In genomic region chr20:45138451-45139300, GRCh38 we compare ENCODE assay signal across 8 cellular contexts. TPM values are rescaled to one million over a fixed set of nuclear protein-coding genes. Genes with fewer than 3 reads are reported as not detected.
DNase-seq lines count a peak whose midpoint lies in the region; ATAC-seq and TF ChIP-seq lines count a peak whose summit lies in the region.

No MANE protein-coding gene starts in this region.

- H2AFZ ChIP-seq in OCI-LY7 (ENCODE audit: low read length): peak overlapping the region; percentile 42; the same call in 1 of the 2 replicates

- H3K36me3 Mint-ChIP-seq in activated T-helper 17 cell treated with anti-CD3 and anti-CD28 coated beads, Interleukin-2, amount 50 U/mL, for 72 hours (ENCODE audit: low read depth): no peaks in the 10 kb centered on the region

- H3K9me3 Mint-ChIP-seq in activated T-helper 17 cell treated with anti-CD3 and anti-CD28 coated beads, Interleukin-2, amount 50 U/mL, for 72 hours: no peaks in the 10 kb centered on the region

- DNase-seq in NK-92 treated with Interleukin-12 subunit alpha and Interleukin-12 subunit beta, amount 100 ng/mL, for 24 hours (lab: John Stamatoyannopoulos, UW): peak; percentile 56
- DNase-seq in NK-92 (lab: John Stamatoyannopoulos, UW; ENCODE audit: unreplicated experiment) (no peak), OCI-LY7 (ENCODE audit: low spot score) (peak; percentile 44), left cardiac atrium (peak; percentile 36)
- DNase-seq in stimulated activated CD4-positive, alpha-beta T cell treated with anti-CD3 and anti-CD28 coated beads, Interleukin-12 subunit alpha, Interleukin-12 subunit beta, amount 100 ng/mL, for 24 hours (ENCODE audit: low read depth in 2 of 2): peak; percentile 9 to 77

- POLR2A ChIA-PET in OCI-LY7 (lab: Charles Lee): interaction anchor here (0.9 kb wide), 1 partner anchor 89 kb away, joined by 3 read pairs; no protein-coding TSS in a partner anchor

- H3K36me3 ChIP-seq in OCI-LY7 (ENCODE audit: insufficient read depth, low read length): no peaks in the 10 kb centered on the region

- intact Hi-C loops in OCI-LY7 (cut with micrococcal nuclease; ENCODE audit: unreplicated experiment): no loop called here
- intact Hi-C loops in left cardiac atrium (cut with DNase I): loop anchor here in 1 of 2 donors (10.0 kb wide), 1 partner anchor 136 kb away; no protein-coding TSS in a partner anchor

- H3K27me3 Mint-ChIP-seq in activated T-helper 17 cell treated with anti-CD3 and anti-CD28 coated beads, Interleukin-2, amount 50 U/mL, for 72 hours: peaks cover 7% of the 10 kb centered on the region

- no peaks in the 10 kb centered on the region for H4K20me1 ChIP-seq in OCI-LY7 (ENCODE audit: insufficient read depth, low read length)

- H3K27ac ChIP-seq in OCI-LY7 (ENCODE audit: low read depth, low read length, poor library complexity, severe bottlenecking): no peak overlapping the region

- no peak overlapping the region for H3K27ac Mint-ChIP-seq in activated T-helper 17 cell treated with anti-CD3 and anti-CD28 coated beads, Interleukin-2, amount 50 U/mL, for 72 hours

- H3K4me1 ChIP-seq in OCI-LY7 (ENCODE audit: insufficient read depth, low read length, poor library complexity, severe bottlenecking): no peaks in the 10 kb centered on the region

- BruUV-seq in OCI-LY7 (replicated peaks; lab: Mats Ljungman, UMichigan): no TSS peak

- CTCF ChIA-PET in OCI-LY7 (lab: Charles Lee; ENCODE audit: unreplicated experiment): no interaction called here

- no peaks in the 10 kb centered on the region for H3K79me2 ChIP-seq in OCI-LY7 (ENCODE audit: insufficient read depth, low read depth, low read length)

- peak; percentile 85 for ATAC-seq in activated T-helper 17 cell treated with anti-CD3 and anti-CD28 coated beads, Interleukin-2, amount 50 U/mL, for 72 hours (replicated peaks)
- ATAC-seq in left cardiac atrium (no peak), GM18870 (IDR thresholded peaks at IDR 0.05; ENCODE audit: unreplicated experiment) (no peak), GM18519 (IDR thresholded peaks at IDR 0.05; ENCODE audit: low FRiP score, unreplicated experiment) (no peak)

- H3K4me2 ChIP-seq in OCI-LY7 (ENCODE audit: low read length): no peak overlapping the region

- H3K4me3 Mint-ChIP-seq in activated T-helper 17 cell treated with anti-CD3 and anti-CD28 coated beads, Interleukin-2, amount 50 U/mL, for 72 hours: no peak overlapping the region

- no peaks in the 10 kb centered on the region for H3K9me3 ChIP-seq in OCI-LY7 (ENCODE audit: low read length)

- H3K9me2 ChIP-seq in OCI-LY7 (ENCODE audit: insufficient read depth, low read length): no peaks in the 10 kb centered on the region

- H3K4me1 Mint-ChIP-seq in activated T-helper 17 cell treated with anti-CD3 and anti-CD28 coated beads, Interleukin-2, amount 50 U/mL, for 72 hours: no peaks in the 10 kb centered on the region

- H3K4me3 ChIP-seq in OCI-LY7 (ENCODE audit: low read depth, low read length, poor library complexity, severe bottlenecking): no peak overlapping the region

- peak; percentile 88 for TF ChIP-seq CTCF in OCI-LY7 (conservative IDR thresholded peaks at IDR 0.05; ENCODE audit: low read length)

RNA-seq across cellular contexts. Expression of gene WFDC12, which starts 14.4 kb away (rescaled TPM):
- not detected in 2 replicates for total RNA-seq in OCI-LY7 (2014; rRNA removed; shearing (Covaris generic))
- total RNA-seq in OCI-LY7 (2022) (not detected in 2 replicates), left cardiac atrium (not detected)
- not detected for total RNA-seq in activated T-helper 17 cell treated with anti-CD3 and anti-CD28 coated beads, Interleukin-2, amount 50 U/mL, for 72 hours

RNA-seq across cellular contexts. Expression of gene WFDC5, which starts 23.7 kb away (rescaled TPM):
- not detected in 2 replicates for total RNA-seq in OCI-LY7 (2014; rRNA removed; shearing (Covaris generic))
- total RNA-seq in OCI-LY7 (2022) (not detected in 2 replicates), left cardiac atrium (not detected)
- 1 to 10 TPM in 1 of 2 donors, not detected in 1; 5.4 TPM for total RNA-seq in activated T-helper 17 cell treated with anti-CD3 and anti-CD28 coated beads, Interleukin-2, amount 50 U/mL, for 72 hours

RNA-seq across cellular contexts. Expression of gene PI3, which starts 36.0 kb away (rescaled TPM):
- not detected in 2 replicates for total RNA-seq in OCI-LY7 (2014; rRNA removed; shearing (Covaris generic))
- total RNA-seq in OCI-LY7 (2022) (not detected in 2 replicates), left cardiac atrium (1 to 10 TPM in 1 of 2 donors, not detected in 1; 1.4 TPM)
- total RNA-seq in activated T-helper 17 cell treated with anti-CD3 and anti-CD28 coated beads, Interleukin-2, amount 50 U/mL, for 72 hours: not detected

RNA-seq across cellular contexts. Expression of gene KCNS1, which starts 37.7 kb away (rescaled TPM):
- total RNA-seq in OCI-LY7 (2014; rRNA removed; shearing (Covaris generic)): not detected in 2 replicates
- total RNA-seq in OCI-LY7 (2022) (not detected in 2 replicates), left cardiac atrium (under 1 TPM; 0.21 TPM)
- total RNA-seq in activated T-helper 17 cell treated with anti-CD3 and anti-CD28 coated beads, Interleukin-2, amount 50 U/mL, for 72 hours: under 1 TPM; 0.15 to 0.24 TPM
